In genomic region chr17:28530250-28530649, GRCh38 we compare ENCODE assay signal across 2 cellular contexts.
TF ChIP-seq lines count a peak whose summit lies in the region.

No MANE protein-coding gene starts in this region.

TF ChIP-seq in A549, 52 proteins besides CTCF, POLR2A, EP300 and RAD21:
- TF ChIP-seq ELK1 (IDR thresholded peaks at IDR 0.05; ENCODE audit: low read depth, low read length) = no peak
- peak; percentile 60 for TF ChIP-seq ZFP36 (IDR thresholded peaks at IDR 0.05; ENCODE audit: borderline replicate concordance, partially characterized antibody)

TF ChIP-seq in K562, 482 proteins besides CTCF, POLR2A, EP300 and RAD21:
- TF ChIP-seq ZNF699 (CRISPR knock-in tag; IDR thresholded peaks at IDR 0.05; ENCODE audit: insufficient replicate concordance) (no peak), SMARCA5 (IDR thresholded peaks at IDR 0.05) (peak; percentile 33; the same call in 1 of the 2 replicates), NKRF (IDR thresholded peaks at IDR 0.05; ENCODE audit: borderline replicate concordance) (no peak), USF1 (CRISPR knock-in tag; IDR thresholded peaks at IDR 0.05) (no peak), RBM25 (IDR thresholded peaks at IDR 0.05; ENCODE audit: low read depth, low read length, severe bottlenecking) (peak; percentile 97), ZNF512 (tag; IDR thresholded peaks at IDR 0.05) (no peak), BCOR (IDR thresholded peaks at IDR 0.05) (peak; percentile 59), PHF8 (IDR thresholded peaks at IDR 0.05; ENCODE audit: borderline replicate concordance, low read length) (no peak), NCOA4 (IDR thresholded peaks at IDR 0.05; ENCODE audit: partially characterized antibody) (no peak), ZBTB8A (IDR thresholded peaks at IDR 0.05; ENCODE audit: partially characterized antibody) (no peak), COPS2 (conservative IDR thresholded peaks at IDR 0.05) (no peak), BRD9 (IDR thresholded peaks at IDR 0.05; ENCODE audit: low read depth, partially characterized antibody) (peak; percentile 43), GMEB1 (CRISPR knock-in tag; IDR thresholded peaks at IDR 0.05) (no peak), HDAC2 (IDR thresholded peaks at IDR 0.05) (0 out of 2 replicates have a peak, but pooled peaks have one; percentile 33), ZFP36 (IDR thresholded peaks at IDR 0.05; ENCODE audit: low read depth, low read length, partially characterized antibody) (peak; percentile 89), ZNF696 (CRISPR knock-in tag; conservative IDR thresholded peaks at IDR 0.05) (no peak)
TF ChIP-seq in K562: peak in this region for 6.
